ENCODE assay signal across 8 cellular contexts in the genomic region with DNA sequence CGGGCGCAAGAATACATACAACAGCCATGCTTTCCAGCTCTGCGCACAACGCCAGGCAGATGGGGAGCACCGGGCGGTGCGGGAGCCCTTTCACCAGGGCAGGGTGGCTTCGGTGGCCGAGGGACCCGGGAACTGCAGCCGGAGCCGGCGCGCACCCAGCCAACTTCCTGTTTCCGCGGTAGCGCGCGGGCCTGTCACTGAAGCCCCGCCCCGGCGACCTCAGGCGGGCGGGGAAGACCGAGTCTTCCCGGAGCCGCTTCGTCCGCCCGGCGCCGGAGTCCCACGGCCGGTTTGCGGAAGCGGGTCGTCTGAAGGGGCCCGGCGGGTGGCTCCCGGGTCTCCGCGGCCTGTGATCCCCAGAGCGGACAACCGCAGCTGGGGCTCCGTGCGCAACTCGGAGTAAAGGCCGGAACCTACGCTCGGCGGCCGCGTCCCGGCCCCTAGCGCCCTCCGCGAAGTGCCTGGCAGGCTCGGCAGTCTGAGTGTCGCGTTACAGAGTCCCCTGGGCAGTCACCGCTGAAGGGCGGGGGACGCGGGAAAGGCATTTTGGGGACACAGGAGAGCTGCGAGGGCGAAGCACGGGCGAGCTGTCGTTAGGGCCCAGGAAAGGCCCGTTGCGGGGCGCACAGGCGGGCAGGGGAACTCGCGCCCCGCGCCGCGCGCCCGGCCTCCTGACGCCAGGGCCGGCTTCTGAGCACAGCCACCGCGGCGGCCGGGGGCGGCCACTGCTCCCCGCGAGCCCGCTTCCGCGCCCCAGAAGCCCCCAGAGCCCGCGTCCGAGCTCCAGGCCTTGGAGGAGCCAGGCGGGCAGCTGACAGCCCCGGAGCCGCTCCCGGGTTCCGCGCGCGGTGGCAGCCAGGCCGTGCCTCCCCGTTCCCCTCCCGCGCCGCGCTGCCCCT. TPM values are rescaled to one million over a fixed set of nuclear protein-coding genes. Genes with fewer than 3 reads are reported as not detected.
A peak's percentile ranks its signal among the peaks of the same experiment; 100 is the strongest.
DNase-seq lines count a peak whose midpoint lies in the region; ATAC-seq, FAIRE-seq and TF ChIP-seq lines count a peak whose summit lies in the region.

A gene with protein sequence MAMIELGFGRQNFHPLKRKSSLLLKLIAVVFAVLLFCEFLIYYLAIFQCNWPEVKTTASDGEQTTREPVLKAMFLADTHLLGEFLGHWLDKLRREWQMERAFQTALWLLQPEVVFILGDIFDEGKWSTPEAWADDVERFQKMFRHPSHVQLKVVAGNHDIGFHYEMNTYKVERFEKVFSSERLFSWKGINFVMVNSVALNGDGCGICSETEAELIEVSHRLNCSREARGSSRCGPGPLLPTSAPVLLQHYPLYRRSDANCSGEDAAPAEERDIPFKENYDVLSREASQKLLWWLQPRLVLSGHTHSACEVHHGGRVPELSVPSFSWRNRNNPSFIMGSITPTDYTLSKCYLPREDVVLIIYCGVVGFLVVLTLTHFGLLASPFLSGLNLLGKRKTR (minus strand): TSS at position 136 of the 899 bp plus-strand sequence. CDS start 11,053 bp downstream, outside the sequence.

- H3K36me3 ChIP-seq in esophagus squamous epithelium: peaks cover 0 to 21% (median 0%) of the 10 kb centered on the region in 3 donors

- TF ChIP-seq EP300 in Ishikawa (IDR thresholded peaks at IDR 0.05; ENCODE audit: borderline replicate concordance): no peak

- TF ChIP-seq RAD21 in Ishikawa (IDR thresholded peaks at IDR 0.05; ENCODE audit: low read depth): no peak

- peak within 1 kb of the TSS; percentile 95 to 96 for H3K4me3 Mint-ChIP-seq in activated T-cell treated with anti-CD3 and anti-CD28 coated beads, Interleukin-2, amount 50 U/mL, for 72 hours
- H3K4me3 Mint-ChIP-seq in naive B cell: peak within 1 kb of the TSS; percentile 87 to 98 (median 94)
- peak within 1 kb of the TSS; percentile 92 for H3K4me3 Mint-ChIP-seq in stimulated activated memory B cell treated with anti-CD40 and anti-IgM and Interleukin-4, amounts not matched to agents 10 μg/mL and 1 μg/mL and 100 μg/mL, for 72 hours

- WGBS in esophagus squamous epithelium, 2 donors: 0% methylated on average over 7 to 24 of the region's 110 CpGs

- peak within 1 kb of the TSS; percentile 97 to 100 (median 100) for H3K27ac ChIP-seq in esophagus squamous epithelium

- TF ChIP-seq POLR2A in esophagus squamous epithelium (IDR thresholded peaks at IDR 0.05): peak in 3 of 4 donors; percentile 66 to 96 (median 94)

- peak; percentile 16 for DNase-seq in DMS153 treated with DMSO at 0.1 percent for 48 hours (lab: John Stamatoyannopoulos, UW; ENCODE audit: unreplicated experiment)
- DNase-seq in RCC 7860 (ENCODE audit: low spot score): peak; percentile 64
- peak; percentile 90 to 91 for DNase-seq in activated T-cell treated with anti-CD3 and anti-CD28 coated beads, Interleukin-2, amount 50 U/mL, for 72 hours
- peak; percentile 46 for DNase-seq in esophagus squamous epithelium (lab: John Stamatoyannopoulos, UW)
- peak; percentile 93 for DNase-seq in naive B cell

- H3K4me1 Mint-ChIP-seq in activated T-cell treated with anti-CD3 and anti-CD28 coated beads, Interleukin-2, amount 50 U/mL, for 72 hours (ENCODE audit: low read depth): peaks cover 24% of the 10 kb centered on the region
- peaks cover 7 to 26% (median 16%) of the 10 kb centered on the region in 3 donors for H3K4me1 Mint-ChIP-seq in naive B cell
- H3K4me1 Mint-ChIP-seq in stimulated activated memory B cell treated with anti-CD40 and anti-IgM and Interleukin-4, amounts not matched to agents 10 μg/mL and 1 μg/mL and 100 μg/mL, for 72 hours: peaks cover 21% of the 10 kb centered on the region

- peak in 2 of 6 experiments; percentile 3 for TF ChIP-seq CTCF in esophagus squamous epithelium (IDR thresholded peaks at IDR 0.05)

- peak within 1 kb of the TSS; percentile 81 to 93 (median 88) for H3K4me3 ChIP-seq in esophagus squamous epithelium

- intact Hi-C loops in esophagus squamous epithelium (cut with DNase I): no loop called here

- H3K9me3 ChIP-seq in esophagus squamous epithelium: no peaks in the 10 kb centered on the region

- no peaks in the 10 kb centered on the region for H3K27me3 Mint-ChIP-seq in activated T-cell treated with anti-CD3 and anti-CD28 coated beads, Interleukin-2, amount 50 U/mL, for 72 hours (ENCODE audit: low read depth)
- H3K27me3 Mint-ChIP-seq in naive B cell: no peaks in the 10 kb centered on the region
- H3K27me3 Mint-ChIP-seq in stimulated activated memory B cell treated with anti-CD40 and anti-IgM and Interleukin-4, amounts not matched to agents 10 μg/mL and 1 μg/mL and 100 μg/mL, for 72 hours: no peaks in the 10 kb centered on the region

- no peaks in the 10 kb centered on the region for H3K9me3 Mint-ChIP-seq in activated T-cell treated with anti-CD3 and anti-CD28 coated beads, Interleukin-2, amount 50 U/mL, for 72 hours
- H3K9me3 Mint-ChIP-seq in naive B cell: no peaks in the 10 kb centered on the region
- no peaks in the 10 kb centered on the region for H3K9me3 Mint-ChIP-seq in stimulated activated memory B cell treated with anti-CD40 and anti-IgM and Interleukin-4, amounts not matched to agents 10 μg/mL and 1 μg/mL and 100 μg/mL, for 72 hours

- FAIRE-seq in RCC 7860 (lab: Jason Lieb, UNC): no peak

- peaks cover 9 to 25% (median 12%) of the 10 kb centered on the region in 3 donors for H3K4me1 ChIP-seq in esophagus squamous epithelium

- no peaks in the 10 kb centered on the region for H3K27me3 ChIP-seq in esophagus squamous epithelium

- H3K27ac Mint-ChIP-seq in activated T-cell treated with anti-CD3 and anti-CD28 coated beads, Interleukin-2, amount 50 U/mL, for 72 hours: peak within 1 kb of the TSS; percentile 94
- H3K27ac Mint-ChIP-seq in naive B cell: peak within 1 kb of the TSS; percentile 95 to 98 (median 96)
- peak within 1 kb of the TSS; percentile 91 for H3K27ac Mint-ChIP-seq in stimulated activated memory B cell treated with anti-CD40 and anti-IgM and Interleukin-4, amounts not matched to agents 10 μg/mL and 1 μg/mL and 100 μg/mL, for 72 hours

- H3K36me3 Mint-ChIP-seq in activated T-cell treated with anti-CD3 and anti-CD28 coated beads, Interleukin-2, amount 50 U/mL, for 72 hours (ENCODE audit: insufficient read depth in 2 of 2): peaks cover 0 to 5% of the 10 kb centered on the region in 2 donors
- H3K36me3 Mint-ChIP-seq in naive B cell: peaks cover 4 to 8% of the 10 kb centered on the region in 2 donors
- H3K36me3 Mint-ChIP-seq in stimulated activated memory B cell treated with anti-CD40 and anti-IgM and Interleukin-4, amounts not matched to agents 10 μg/mL and 1 μg/mL and 100 μg/mL, for 72 hours: peaks cover 9% of the 10 kb centered on the region

- peak; percentile 88 for ATAC-seq in GM21529 (IDR thresholded peaks at IDR 0.05; ENCODE audit: unreplicated experiment)
- ATAC-seq in activated T-cell treated with anti-CD3 and anti-CD28 coated beads, Interleukin-2, amount 50 U/mL, for 72 hours (replicated peaks in 1 of 2): peak; percentile 94 to 95
- peak; percentile 83 to 85 for ATAC-seq in naive B cell (ENCODE audit: low read depth in 2 of 2)
- ATAC-seq in stimulated activated memory B cell treated with anti-CD40 and anti-IgM and Interleukin-4, amounts not matched to agents 10 μg/mL and 1 μg/mL and 100 μg/mL, for 72 hours: peak; percentile 94

TF ChIP-seq in Ishikawa, 13 proteins besides CTCF, POLR2A, EP300 and RAD21:
- peak; percentile 84 for TF ChIP-seq TAF1 (IDR thresholded peaks at IDR 0.05; ENCODE audit: low read depth)
- 0 out of 2 replicates have a peak, but pooled peaks have one; percentile 19 for TF ChIP-seq YY1 (IDR thresholded peaks at IDR 0.05; ENCODE audit: low read depth)
- peak; percentile 71; the same call in 1 of the 2 replicates for TF ChIP-seq TCF12 (IDR thresholded peaks at IDR 0.05; ENCODE audit: low read depth)
- TF ChIP-seq, protein P1, sequence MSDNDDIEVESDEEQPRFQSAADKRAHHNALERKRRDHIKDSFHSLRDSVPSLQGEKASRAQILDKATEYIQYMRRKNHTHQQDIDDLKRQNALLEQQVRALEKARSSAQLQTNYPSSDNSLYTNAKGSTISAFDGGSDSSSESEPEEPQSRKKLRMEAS (IDR thresholded peaks at IDR 0.05): peak; percentile 70; the same call in 1 of the 2 replicates
- no peak for TF ChIP-seq FOXM1 (IDR thresholded peaks at IDR 0.05; ENCODE audit: borderline replicate concordance, low read depth)
- TF ChIP-seq NFIC (IDR thresholded peaks at IDR 0.05): no peak; the same call in 1 of the 2 replicates

RNA-seq across cellular contexts. Expression of the gene that starts here (rescaled TPM):
- 10 to 100 TPM; 43.5 to 61.2 TPM for total RNA-seq in activated T-cell treated with anti-CD3 and anti-CD28 coated beads, Interleukin-2, amount 50 U/mL, for 72 hours
- total RNA-seq in esophagus squamous epithelium: 10 to 100 TPM; 13.9 to 22.4 (median 15.6) TPM
- polyA plus RNA-seq in naive B cell (ENCODE audit: low read depth in 6 of 6): 10 to 100 TPM; 41.2 to 59.4 (median 50.1) TPM

Comparison
In these comparisons a context has a peak if more than half of its experiments do, and no peak if none do; other contexts are left out.
1. Peak in every context shown above with its lines: DNase-seq, ATAC-seq, H3K4me3 ChIP-seq and H3K27ac ChIP-seq.
2. DNase-seq: peak in every context shown above with its lines; median percentile 93 in naive B cell; 90 in activated T-cell treated with anti-CD3 and anti-CD28 coated beads, Interleukin-2, amount 50 U/mL, for 72 hours; 64 in RCC 7860; 46 in esophagus squamous epithelium; 16 in DMS153 treated with DMSO at 0.1 percent for 48 hours.